In genomic region chr6:168578036-168578435, GRCh38 we compare ENCODE assay signal across 18 cellular contexts.
DNase-seq lines count a peak whose midpoint lies in the region; TF ChIP-seq lines count a peak whose summit lies in the region.
"Had no signal": no experiment of that assay in that cellular context is flagged by ENCODE, and none has a peak within 500 bp of the region (broad histone marks: within the 10 kb centered on the region; RNA-seq: fewer than 3 reads in every experiment).

No MANE protein-coding gene starts in this region.

- no peak overlapping the region for H3T11ph ChIP-seq in H9 (ENCODE audit: low read length)

- H3K4ac ChIP-seq in H9 (ENCODE audit: low read depth, low read length), result no peak overlapping the region

- no peak for TF ChIP-seq POLR2A in esophagus muscularis mucosa (IDR thresholded peaks at IDR 0.05; ENCODE audit: low read depth)

- no peak overlapping the region for H2AFZ ChIP-seq in H9 (ENCODE audit: low read length)

- H4K91ac ChIP-seq in H9 (ENCODE audit: insufficient read length, low read depth, low read length), result no peak overlapping the region

- H3K79me1 ChIP-seq in H9 (ENCODE audit: insufficient read depth, low read depth, low read length, poor library complexity, severe bottlenecking), result no peaks in the 10 kb centered on the region

- no peaks in the 10 kb centered on the region for H3K36me3 Mint-ChIP-seq in H9 (ENCODE audit: insufficient read depth in 1 of 3, low read depth in 3 of 3)
- H3K36me3 Mint-ChIP-seq: CD14-positive monocyte; CD4-positive, alpha-beta memory T cell had no signal

- peak overlapping the region in 1 of 2 donors; percentile 14 for H3K9ac ChIP-seq in stomach smooth muscle (ENCODE audit: low read length in 2 of 2)
- H3K9ac ChIP-seq in H9 (ENCODE audit: extremely low read depth, insufficient read length, low read length), result no peak overlapping the region
- H3K9ac ChIP-seq: BLaER1 had no signal

- no peak overlapping the region for H3K14ac ChIP-seq in H9 (ENCODE audit: insufficient read depth, low read length)

- H2BK120ac ChIP-seq in H9 (ENCODE audit: low read depth, low read length, poor library complexity, severe bottlenecking), result no peak overlapping the region

- H2AK5ac ChIP-seq in H9 (ENCODE audit: insufficient read length, low read length), result no peak overlapping the region

- H3K27ac ChIP-seq in esophagus muscularis mucosa (replicated peaks in 1 of 4) (peak overlapping the region in 3 of 4 donors; percentile 46 to 69 (median 65)), stomach smooth muscle (ENCODE audit: low read length) (peak overlapping the region; percentile 99), H9 (ENCODE audit: insufficient read length, low read depth, low read length) (no peak overlapping the region)
- no peak overlapping the region for H3K27ac ChIP-seq in effector memory CD4-positive, alpha-beta T cell (ENCODE audit: insufficient read depth, low read length, poor library complexity, severe bottlenecking)
- H3K27ac ChIP-seq: 22Rv1, A549, BLaER1, HL-60 had no signal

- 54% methylated on average over 6 of the region's 8 CpGs for WGBS in esophagus muscularis mucosa
- WGBS in H9 (ENCODE audit: extremely low coverage, insufficient read length, low lambda C conversion rate), result no CpG with 5 or more reads among the region's 8 CpGs

- no peak overlapping the region for H4K5ac ChIP-seq in H9 (ENCODE audit: insufficient read length, low read depth, low read length)

- DNase-seq in MG63, result peak; percentile 10
- no peak for DNase-seq in esophagus muscularis mucosa (ENCODE audit: extremely low spot score)
- peak; percentile 55 for DNase-seq in posterior vena cava (ENCODE audit: low spot score)
- no peak for DNase-seq in SW480 (ENCODE audit: low spot score)
- DNase-seq in H9, result no peak
- no peak for DNase-seq in effector memory CD4-positive, alpha-beta T cell
- DNase-seq in stimulated activated CD4-positive, alpha-beta T cell treated with anti-CD3 and anti-CD28 coated beads, Interleukin-15, amount 100 ng/mL, for 24 hours, result no peak
- DNase-seq: CD4-positive, alpha-beta memory T cell; DND-41; EL; HCEC 1CT had no signal

- intact Hi-C loops in esophagus muscularis mucosa (cut with DNase I), result no loop called here
- intact Hi-C loops in posterior vena cava (cut with DNase I), result no loop called here

- TF ChIP-seq EP300 in esophagus muscularis mucosa (IDR thresholded peaks at IDR 0.05), result peak; percentile 15

- H3K4me1 Mint-ChIP-seq in H9, result peaks cover 19 to 24% of the 10 kb centered on the region in 2 experiments
- H3K4me1 Mint-ChIP-seq: CD14-positive monocyte; CD4-positive, alpha-beta memory T cell had no signal

- H3K9me3 ChIP-seq in MG63 (no peaks in the 10 kb centered on the region), esophagus muscularis mucosa (no peaks in the 10 kb centered on the region), stomach smooth muscle (ENCODE audit: control insufficient read depth in 2 of 2, low read length in 2 of 2) (no peaks in the 10 kb centered on the region), H9 (ENCODE audit: control insufficient read depth, low read depth, low read length) (no peaks in the 10 kb centered on the region)
- H3K9me3 ChIP-seq in effector memory CD4-positive, alpha-beta T cell (ENCODE audit: control insufficient read depth, low read length), result no peaks in the 10 kb centered on the region
- H3K9me3 ChIP-seq: A549 had no signal

- no peak overlapping the region for H3K56ac ChIP-seq in H9 (ENCODE audit: insufficient read length, low read depth, low read length)

- H3K4me3 ChIP-seq in MG63 (no peak overlapping the region), esophagus muscularis mucosa (no peak overlapping the region), stomach smooth muscle (ENCODE audit: low read length in 2 of 2) (no peak overlapping the region)
- no peak overlapping the region for H3K4me3 ChIP-seq in effector memory CD4-positive, alpha-beta T cell (ENCODE audit: insufficient read depth, low read depth, low read length, poor library complexity, severe bottlenecking)
- H3K4me3 ChIP-seq: A549, BLaER1, GM12878 had no signal

- H3K27ac Mint-ChIP-seq in H9, result no peak overlapping the region
- H3K27ac Mint-ChIP-seq: CD14-positive monocyte had no signal

- H4K20me1 ChIP-seq in H9 (ENCODE audit: control insufficient read depth, insufficient read depth, insufficient read length), result no peaks in the 10 kb centered on the region
- H4K20me1 ChIP-seq: BLaER1 had no signal

- no peak overlapping the region for H2BK20ac ChIP-seq in H9 (ENCODE audit: low read depth, low read length, poor library complexity, severe bottlenecking)

- TF ChIP-seq CTCF in esophagus muscularis mucosa (IDR thresholded peaks at IDR 0.05) (no peak), H9 (conservative IDR thresholded peaks at IDR 0.05) (no peak)

- no peak overlapping the region for H3K4me3 Mint-ChIP-seq in H9
- H3K4me3 Mint-ChIP-seq: CD14-positive monocyte; CD4-positive, alpha-beta memory T cell had no signal

- no peaks in the 10 kb centered on the region for H3K27me3 ChIP-seq in MG63
- no peaks in the 10 kb centered on the region for H3K27me3 ChIP-seq in esophagus muscularis mucosa
- no peaks in the 10 kb centered on the region for H3K27me3 ChIP-seq in stomach smooth muscle (ENCODE audit: control insufficient read depth in 1 of 2, insufficient read depth in 2 of 2, low read length in 2 of 2)
- no peaks in the 10 kb centered on the region for H3K27me3 ChIP-seq in H9 (ENCODE audit: insufficient read depth, low read length)
- H3K27me3 ChIP-seq in effector memory CD4-positive, alpha-beta T cell (replicated peaks; ENCODE audit: control insufficient read depth, insufficient read depth, low read length, poor library complexity, severe bottlenecking), result no peaks in the 10 kb centered on the region
- H3K27me3 ChIP-seq: BLaER1 had no signal

- H3K4me1 ChIP-seq in esophagus muscularis mucosa, result peaks cover 17 to 65% (median 52%) of the 10 kb centered on the region in 4 donors
- peaks cover 85% of the 10 kb centered on the region for H3K4me1 ChIP-seq in stomach smooth muscle (ENCODE audit: control insufficient read depth, insufficient read depth, low read length)
- H3K4me1 ChIP-seq in H9 (ENCODE audit: insufficient read depth, low read length), result no peaks in the 10 kb centered on the region
- no peaks in the 10 kb centered on the region for H3K4me1 ChIP-seq in effector memory CD4-positive, alpha-beta T cell (ENCODE audit: control insufficient read depth, insufficient read depth, low read length, poor library complexity, severe bottlenecking)
- H3K4me1 ChIP-seq: A549, BLaER1 had no signal

- H2BK15ac ChIP-seq in H9 (ENCODE audit: low read depth, low read length), result no peak overlapping the region

- no peak overlapping the region for H3K4me2 ChIP-seq in H9 (ENCODE audit: insufficient read depth, insufficient read length, low read length)
- H3K4me2 ChIP-seq: A549, BLaER1 had no signal

- H3K9me3 Mint-ChIP-seq in H9, result no peaks in the 10 kb centered on the region

- H3K79me2 ChIP-seq in H9 (ENCODE audit: insufficient read depth, low read length), result no peaks in the 10 kb centered on the region

- no peak overlapping the region for H3K18ac ChIP-seq in H9 (ENCODE audit: insufficient read length, low read depth, low read length)

- H3K23ac ChIP-seq in H9 (ENCODE audit: insufficient read length, low read depth, low read length), result no peak overlapping the region

- H3K27me3 Mint-ChIP-seq in H9 (ENCODE audit: low read depth), result peaks cover 4% of the 10 kb centered on the region; the same call in 1 of the 2 replicates
- H3K27me3 Mint-ChIP-seq: CD4-positive, alpha-beta memory T cell had no signal

- H3K23me2 ChIP-seq in H9 (ENCODE audit: insufficient read length, low read depth, low read length, poor library complexity, severe bottlenecking), result no peaks in the 10 kb centered on the region

- H3K36me3 ChIP-seq in MG63 (no peaks in the 10 kb centered on the region), esophagus muscularis mucosa (no peaks in the 10 kb centered on the region), stomach smooth muscle (ENCODE audit: control insufficient read depth in 2 of 2, insufficient read depth in 2 of 2, low read length in 2 of 2) (peaks cover 2 to 3% of the 10 kb centered on the region in 2 donors)
- H3K36me3 ChIP-seq in effector memory CD4-positive, alpha-beta T cell (ENCODE audit: control insufficient read depth, insufficient read depth, low read length), result no peaks in the 10 kb centered on the region
- H3K36me3 ChIP-seq: BLaER1 had no signal

- no peak overlapping the region for H4K8ac ChIP-seq in H9 (replicated peaks; ENCODE audit: insufficient read length, low read depth, low read length)

- H2BK12ac ChIP-seq in H9 (ENCODE audit: insufficient read length, low read depth, low read length), result no peak overlapping the region

- H2BK5ac ChIP-seq in H9 (ENCODE audit: insufficient read length, low read length), result no peak overlapping the region

Comparison
In these comparisons a context has a peak if more than half of its experiments do, and no peak if none do; other contexts are left out.
1. DNase-seq: peak in MG63 (single experiment) and posterior vena cava (single experiment); none in esophagus muscularis mucosa (single experiment), SW480 (single experiment), H9 (single experiment), effector memory CD4-positive, alpha-beta T cell (0 of 3) and stimulated activated CD4-positive, alpha-beta T cell treated with anti-CD3 and anti-CD28 coated beads, Interleukin-15, amount 100 ng/mL, for 24 hours (single experiment).
2. H3K27ac ChIP-seq: peak in esophagus muscularis mucosa (3 of 4) and stomach smooth muscle (single experiment); none in H9 (single experiment) and effector memory CD4-positive, alpha-beta T cell (single experiment).